1 cellular context compared by ENCODE assay signal in genomic region chr1:244840219-244840794, GRCh38.
TF ChIP-seq lines count a peak whose summit lies in the region.

No MANE protein-coding gene starts in this region.

TF ChIP-seq in HEK293, 187 proteins besides CTCF, POLR2A, EP300 and RAD21 (continued from another document):
- TF ChIP-seq PRDM10 (tag by site-specific recombination; IDR thresholded peaks at IDR 0.05), result peak; percentile 39; the same call in 1 of the 2 replicates
- TF ChIP-seq MZF1 (tag by site-specific recombination; IDR thresholded peaks at IDR 0.05; ENCODE audit: borderline replicate concordance), result peak; percentile 51; the same call in 1 of the 2 replicates
- peak; percentile 15; the same call in 1 of the 2 replicates for TF ChIP-seq WT1 (tag by site-specific recombination; IDR thresholded peaks at IDR 0.05)
- peak; percentile 54 for TF ChIP-seq IKZF3 (tag by site-specific recombination; IDR thresholded peaks at IDR 0.05)
- no peak for TF ChIP-seq OSR2 (tag by site-specific recombination; IDR thresholded peaks at IDR 0.05)
- peak; percentile 95 for TF ChIP-seq ZNF600 (tag by site-specific recombination; IDR thresholded peaks at IDR 0.05)
